In the genomic region with DNA sequence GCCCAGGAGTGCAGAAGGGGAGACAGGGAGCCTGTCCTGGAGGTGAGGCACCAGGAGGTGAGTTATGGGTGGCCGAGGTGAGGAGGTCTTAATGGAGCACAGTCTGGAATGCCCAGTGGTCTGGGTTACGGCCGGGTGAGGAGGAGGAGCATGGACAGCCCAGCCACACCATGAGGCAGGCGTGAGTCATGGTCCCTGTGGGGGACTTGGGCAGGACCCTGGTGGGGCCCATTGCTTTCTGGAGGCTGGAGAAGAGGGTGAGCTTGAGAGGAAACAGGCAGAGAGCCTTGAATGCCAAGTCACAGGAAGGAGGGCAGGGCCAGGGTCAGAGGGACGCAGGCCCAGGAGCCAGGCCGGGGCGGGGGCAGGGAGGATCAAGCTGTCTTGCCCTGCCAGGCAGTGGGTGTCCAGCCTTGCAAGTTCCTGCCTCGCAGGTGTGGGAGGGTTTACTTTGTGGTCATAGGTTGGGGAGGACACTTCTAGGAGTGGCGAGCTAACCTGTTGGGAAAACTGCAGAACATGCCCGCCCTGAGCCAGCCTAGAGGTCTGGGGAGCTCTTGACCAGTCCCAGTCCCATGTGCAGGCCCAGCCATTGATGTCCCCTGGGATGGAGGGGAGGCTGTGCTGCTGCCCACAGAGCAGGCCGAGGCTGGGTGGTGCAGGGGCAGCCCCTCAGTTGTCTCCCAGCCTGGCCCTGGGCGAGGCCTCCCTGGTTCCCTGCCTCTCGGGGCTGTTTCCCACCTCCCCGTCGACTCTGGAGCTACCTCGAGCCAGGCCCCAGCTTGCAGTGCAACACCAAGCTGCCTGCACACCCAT, we compare ENCODE assay signal across 25 cellular contexts. TPM values are rescaled to one million over a fixed set of nuclear protein-coding genes. Genes with fewer than 3 reads are reported as not detected.
"Had no signal": no experiment of that assay in that cellular context is flagged by ENCODE, and none has a peak within 500 bp of the region (broad histone marks: within the 10 kb centered on the region; RNA-seq: fewer than 3 reads in every experiment).

No MANE protein-coding gene starts in this region.

- H3K4me3 ChIP-seq: colonic mucosa, gastrocnemius medialis, lung, prostate gland, right atrium auricular region, thyroid gland had no signal

- H3K9me3 ChIP-seq: colonic mucosa, gastrocnemius medialis, prostate gland, right atrium auricular region, thyroid gland had no signal

- H3K4me1 ChIP-seq: colonic mucosa, gastrocnemius medialis, prostate gland had no signal

- H3K27me3 ChIP-seq: brain microvascular endothelial cell had no signal

- H3K36me3 ChIP-seq: brain microvascular endothelial cell, colonic mucosa, gastrocnemius medialis, prostate gland, right atrium auricular region, thyroid gland had no signal

- H3K9me3 Mint-ChIP-seq: activated B cell treated with CpG ODN at 0.5 μM for 24 hours; activated CD4-positive, alpha-beta memory T cell treated with anti-CD3 and anti-CD28 coated beads, Interleukin-2, amount 10 ng/mL, durations not matched to agents 7 days and 5 days; activated T-helper 17 cell treated with anti-CD3 and anti-CD28 coated beads, Interleukin-2, amount 50 U/mL, for 72 hours; central memory CD8-positive, alpha-beta T cell had no signal

- DNase-seq: activated B cell treated with CpG ODN at 0.5 μM for 24 hours; activated CD4-positive, alpha-beta memory T cell treated with anti-CD3 and anti-CD28 coated beads, Interleukin-2, amount 10 ng/mL, durations not matched to agents 7 days and 5 days; activated CD4-positive, alpha-beta T cell treated with anti-CD3 and anti-CD28 coated beads for 48 hours; activated CD8-positive, alpha-beta memory T cell treated with anti-CD3 and anti-CD28 coated beads, Interleukin-2, amount 10 ng/mL, durations not matched to agents 7 days and 5 days; activated naive CD4-positive, alpha-beta T cell; anterior cingulate cortex; brain microvascular endothelial cell; colonic mucosa; gastrocnemius medialis; left cardiac atrium; nucleus accumbens; stimulated activated CD4-positive, alpha-beta T cell treated with anti-CD3 and anti-CD28 coated beads, Interleukin-12 subunit alpha, Interleukin-12 subunit beta, amount 100 ng/mL, for 4 hours; stimulated activated CD4-positive, alpha-beta T cell treated with anti-CD3 and anti-CD28 coated beads, Interleukin-1b, Interleukin-23, amount 100 ng/mL, for 48 hours; stimulated activated CD8-positive, alpha-beta memory T cell treated with anti-CD3 and anti-CD28 coated beads, Interleukin-4, amount 100 ng/mL, for 48 hours; stimulated activated naive CD4-positive, alpha-beta T cell; SW 1271; thyroid gland had no signal

- H3K27ac Mint-ChIP-seq: activated B cell treated with CpG ODN at 0.5 μM for 24 hours; activated CD4-positive, alpha-beta memory T cell treated with anti-CD3 and anti-CD28 coated beads, Interleukin-2, amount 10 ng/mL, durations not matched to agents 7 days and 5 days; activated CD8-positive, alpha-beta memory T cell treated with anti-CD3 and anti-CD28 coated beads, Interleukin-2, amount 10 ng/mL, durations not matched to agents 7 days and 5 days; activated T-helper 17 cell treated with anti-CD3 and anti-CD28 coated beads, Interleukin-2, amount 50 U/mL, for 72 hours; mesothelial cell of epicardium; nephron had no signal

- H3K4me3 Mint-ChIP-seq: activated B cell treated with CpG ODN at 0.5 μM for 24 hours; activated CD4-positive, alpha-beta memory T cell treated with anti-CD3 and anti-CD28 coated beads, Interleukin-2, amount 10 ng/mL, durations not matched to agents 7 days and 5 days; activated CD8-positive, alpha-beta memory T cell treated with anti-CD3 and anti-CD28 coated beads, Interleukin-2, amount 10 ng/mL, durations not matched to agents 7 days and 5 days; activated T-helper 17 cell treated with anti-CD3 and anti-CD28 coated beads, Interleukin-2, amount 50 U/mL, for 72 hours; central memory CD8-positive, alpha-beta T cell; mesothelial cell of epicardium; nephron had no signal

- ATAC-seq: activated CD8-positive, alpha-beta memory T cell treated with anti-CD3 and anti-CD28 coated beads, Interleukin-2, amount 10 ng/mL, durations not matched to agents 7 days and 5 days; activated T-helper 17 cell treated with anti-CD3 and anti-CD28 coated beads, Interleukin-2, amount 50 U/mL, for 72 hours; gastrocnemius medialis; left cardiac atrium had no signal

- H3K27ac ChIP-seq: brain microvascular endothelial cell, colonic mucosa, gastrocnemius medialis, prostate gland, right atrium auricular region, thyroid gland had no signal

- H3K4me1 Mint-ChIP-seq: activated CD8-positive, alpha-beta memory T cell treated with anti-CD3 and anti-CD28 coated beads, Interleukin-2, amount 10 ng/mL, durations not matched to agents 7 days and 5 days; central memory CD8-positive, alpha-beta T cell; nephron had no signal

RNA-seq across cellular contexts. Expression of a gene that starts 2.8 kb away (rescaled TPM):
- total RNA-seq: activated CD4-positive, alpha-beta memory T cell treated with anti-CD3 and anti-CD28 coated beads, Interleukin-2, amount 10 ng/mL, durations not matched to agents 7 days and 5 days; activated CD8-positive, alpha-beta memory T cell treated with anti-CD3 and anti-CD28 coated beads, Interleukin-2, amount 10 ng/mL, durations not matched to agents 7 days and 5 days; T-helper 2 cell treated with Interferon-gamma antibody and Interleukin-4, amounts not matched to agents 100 ng/mL and 5 ng/mL, for 36 hours had no signal
